ENCODE assay signal across 8 cellular contexts in genomic region chr5:139403418-139403786, GRCh38.
DNase-seq lines count a peak whose midpoint lies in the region; ATAC-seq, FAIRE-seq and TF ChIP-seq lines count a peak whose summit lies in the region.

No MANE protein-coding gene starts in this region.

- ATAC-seq in SK-N-SH treated with all-trans-retinoic acid at 6 μM for 48 hours (peak; percentile 31), HG03342 (IDR thresholded peaks at IDR 0.05; ENCODE audit: unreplicated experiment) (no peak)

- peak; percentile 0 for TF ChIP-seq POLR2A in GM18951 (IDR thresholded peaks at IDR 0.05; ENCODE audit: extremely low read depth, insufficient read depth, insufficient read length)

- no peak for TF ChIP-seq CTCF in foreskin fibroblast (IDR thresholded peaks at IDR 0.05; ENCODE audit: low read depth, low read length)

- H3K4me3 ChIP-seq in foreskin fibroblast (ENCODE audit: low read depth in 1 of 2, low read length in 2 of 2), result peak overlapping the region; percentile 50 to 69
- peak overlapping the region; percentile 53 for H3K4me3 ChIP-seq in skeletal muscle cell (ENCODE audit: low read depth, low read length)

- in situ Hi-C loops in GM18951 (cut with MboI; ENCODE audit: low sequenced_read_pairs, unreplicated experiment), result no loop called here

- DNase-seq in foreskin fibroblast (no peak), skeletal muscle cell (ENCODE audit: low read depth) (no peak), NCI-H69 (lab: John Stamatoyannopoulos, UW) (no peak), Kasumi-1 (lab: John Stamatoyannopoulos, UW) (no peak), GM19239 (ENCODE audit: insufficient read length, low spot score) (no peak)

- FAIRE-seq in GM19239 (lab: Jason Lieb, UNC), result no peak

TF ChIP-seq in SK-N-SH treated with all-trans-retinoic acid at 6 μM for 48 hours, 23 proteins besides CTCF, POLR2A, EP300 and RAD21:
- no peak for TF ChIP-seq TOX (CRISPR knock-in tag; IDR thresholded peaks at IDR 0.05; ENCODE audit: borderline replicate concordance)
- no peak for TF ChIP-seq RARB (CRISPR knock-in tag; IDR thresholded peaks at IDR 0.05)
- no peak for TF ChIP-seq ESRRG (CRISPR knock-in tag; IDR thresholded peaks at IDR 0.05)
- TF ChIP-seq ZC3H10 (CRISPR knock-in tag; IDR thresholded peaks at IDR 0.05), result no peak
- TF ChIP-seq TCF4 (CRISPR knock-in tag; IDR thresholded peaks at IDR 0.05; ENCODE audit: borderline replicate concordance), result no peak
- TF ChIP-seq TSHZ2 (CRISPR knock-in tag; IDR thresholded peaks at IDR 0.05), result no peak
- TF ChIP-seq ZNF70 (CRISPR knock-in tag; IDR thresholded peaks at IDR 0.05), result no peak
- TF ChIP-seq POU6F1 (CRISPR knock-in tag; IDR thresholded peaks at IDR 0.05; ENCODE audit: borderline replicate concordance, low read depth), result no peak
- TF ChIP-seq SNAI2 (CRISPR knock-in tag; IDR thresholded peaks at IDR 0.05), result no peak
- TF ChIP-seq GLIS3 (CRISPR knock-in tag; IDR thresholded peaks at IDR 0.05), result no peak
- no peak for TF ChIP-seq PATZ1 (CRISPR knock-in tag; IDR thresholded peaks at IDR 0.05; ENCODE audit: borderline replicate concordance)
- no peak for TF ChIP-seq ZNF8 (CRISPR knock-in tag; IDR thresholded peaks at IDR 0.05)
